Comparison of ENCODE assay signal across 8 cellular contexts in genomic region chr1:94417962-94418663, GRCh38. TPM values are rescaled to one million over a fixed set of nuclear protein-coding genes. Genes with fewer than 3 reads are reported as not detected.
A peak's percentile ranks its signal among the peaks of the same experiment; 100 is the strongest.
DNase-seq lines count a peak whose midpoint lies in the region; ATAC-seq and TF ChIP-seq lines count a peak whose summit lies in the region.

TSS of gene ABCD3 (plus strand) at chr1:94418389. CDS start at chr1:94418479, 90 bp downstream.

- peaks cover 39% of the 10 kb centered on the region for H4K20me1 ChIP-seq in PC-3 (ENCODE audit: low read length)

- DNase-seq in DMS153 (lab: John Stamatoyannopoulos, UW) (peak; percentile 92), PC-3 (peak; percentile 97), activated T-cell treated with anti-CD3 and anti-CD28 coated beads for 48 hours (ENCODE audit: low read depth) (peak; percentile 98), epithelial cell of proximal tubule (ENCODE audit: low read depth) (peak; percentile 70)
- DNase-seq in Jurkat, Clone E6-1 (ENCODE audit: low read depth, low spot score): peak; percentile 95
- peak; percentile 91 to 96 for DNase-seq in stimulated activated CD8-positive, alpha-beta memory T cell treated with anti-CD3 and anti-CD28 coated beads, Interleukin-4, amount 100 ng/mL, for 4 hours (ENCODE audit: low read depth in 2 of 2, low spot score in 1 of 2)

- H3K36me3 ChIP-seq in PC-3 (ENCODE audit: low read depth, low read length) (no peaks in the 10 kb centered on the region), mucosa of rectum (ENCODE audit: control insufficient read depth in 2 of 2, insufficient read depth in 2 of 2, low read length in 2 of 2) (no peaks in the 10 kb centered on the region)

- no peak for TF ChIP-seq CTCF in PC-3 (conservative IDR thresholded peaks at IDR 0.05; ENCODE audit: low read depth, low read length)
- TF ChIP-seq CTCF in epithelial cell of proximal tubule (conservative IDR thresholded peaks at IDR 0.05; ENCODE audit: low read depth, low read length): no peak

- peaks cover 40% of the 10 kb centered on the region for H3K4me1 ChIP-seq in PC-3 (ENCODE audit: insufficient read depth, low read length)
- H3K4me1 ChIP-seq in mucosa of rectum (ENCODE audit: control insufficient read depth in 2 of 2, insufficient read depth in 2 of 2, low read length in 2 of 2): peaks cover 13 to 19% of the 10 kb centered on the region in 2 donors

- H3K9me2 ChIP-seq in PC-3 (replicated peaks; ENCODE audit: low read length): no peaks in the 10 kb centered on the region

- BruUV-seq in PC-3 (replicated peaks; lab: Mats Ljungman, UMichigan): no TSS peak

- H3K9ac ChIP-seq in PC-3 (ENCODE audit: low read length): peak within 1 kb of the TSS; percentile 67
- H3K9ac ChIP-seq in mucosa of rectum (ENCODE audit: low read depth in 1 of 2, low read length in 2 of 2): peak within 1 kb of the TSS; percentile 83

- peak; percentile 92 for ATAC-seq in GM21619 (IDR thresholded peaks at IDR 0.05; ENCODE audit: unreplicated experiment)
- ATAC-seq in PC-3: peak; percentile 83

- H3K4me3 ChIP-seq in Jurkat, Clone E6-1 (ENCODE audit: low read length): peak within 1 kb of the TSS; percentile 82
- peak within 1 kb of the TSS; percentile 85 for H3K4me3 ChIP-seq in PC-3 (ENCODE audit: low read length)
- peak within 1 kb of the TSS; percentile 85 for H3K4me3 ChIP-seq in epithelial cell of proximal tubule (ENCODE audit: low read depth, low read length)
- H3K4me3 ChIP-seq in mucosa of rectum (ENCODE audit: low read length in 2 of 2): peak within 1 kb of the TSS; percentile 92 to 95

- peak within 1 kb of the TSS; percentile 38 for H3K27ac ChIP-seq in PC-3 (ENCODE audit: low read length)
- peak within 1 kb of the TSS; percentile 89 to 91 for H3K27ac ChIP-seq in mucosa of rectum (ENCODE audit: low read depth in 2 of 2, low read length in 2 of 2)

- H3K4me2 ChIP-seq in PC-3 (ENCODE audit: low read length): peak within 1 kb of the TSS; percentile 87

- no peaks in the 10 kb centered on the region for H3F3A ChIP-seq in PC-3 (ENCODE audit: low read length, unreplicated experiment)

- POLR2A ChIA-PET in PC-3 (lab: Charles Lee; ENCODE audit: unreplicated experiment): no interaction called here

- intact Hi-C loops in PC-3 (cut with micrococcal nuclease): loop anchor here (5.0 to 10.0 kb wide), 3 partner anchors 41 to 183 kb away; partner anchors contain the start of gene ARHGAP29

- H2AFZ ChIP-seq in PC-3 (ENCODE audit: low read length): peak within 1 kb of the TSS; percentile 88

- H3K27me3 ChIP-seq in PC-3 (ENCODE audit: low read length) (no peaks in the 10 kb centered on the region), mucosa of rectum (ENCODE audit: control insufficient read depth in 2 of 2, insufficient read depth in 2 of 2, low read length in 2 of 2) (no peaks in the 10 kb centered on the region)

- H3K9me3 ChIP-seq in PC-3 (ENCODE audit: low read length) (no peaks in the 10 kb centered on the region), mucosa of rectum (ENCODE audit: control insufficient read depth in 2 of 2, low read length in 2 of 2) (no peaks in the 10 kb centered on the region)

- CTCF ChIA-PET in PC-3 (lab: Charles Lee): interaction anchor here (0.5 to 1.3 kb wide), 2 partner anchors 55 to 82 kb away, joined by 3 to 4 read pairs; no protein-coding TSS in a partner anchor

- H3K79me2 ChIP-seq in PC-3 (ENCODE audit: low read length): peaks cover 47% of the 10 kb centered on the region

RNA-seq across cellular contexts. Expression of gene ABCD3, which starts in this region (rescaled TPM):
- polyA plus RNA-seq in Jurkat, Clone E6-1 (2012; ENCODE audit: insufficient read depth, insufficient read length): 37.1 TPM
- total RNA-seq in PC-3 (2014; rRNA removed): 31.7 and 36.3 TPM in 2 replicates
- 22.3 and 33.4 TPM in 2 replicates for total RNA-seq in epithelial cell of proximal tubule

Comparison
In these comparisons a context has a peak if more than half of its experiments do, and no peak if none do; other contexts are left out.
1. Peak in every context shown above with its lines: DNase-seq, ATAC-seq, H3K4me3 ChIP-seq and H3K27ac ChIP-seq.